ENCODE assay signal across 20 cellular contexts in genomic region chr9:18982246-18982589, GRCh38. TPM values are rescaled to one million over a fixed set of nuclear protein-coding genes. Genes with fewer than 3 reads are reported as not detected.
"Had no signal": no experiment of that assay in that cellular context is flagged by ENCODE, and none has a peak within 500 bp of the region (broad histone marks: within the 10 kb centered on the region; RNA-seq: fewer than 3 reads in every experiment).

No MANE protein-coding gene starts in this region.

- H3K9me3 ChIP-seq: tibial artery had no signal

- H3K36me3 ChIP-seq: brain microvascular endothelial cell, gastroesophageal sphincter, heart left ventricle, left ventricle myocardium inferior, neural progenitor cell, tibial artery had no signal

- H3K4me2 ChIP-seq: neural progenitor cell had no signal

- H3K27me3 ChIP-seq: brain microvascular endothelial cell, gastroesophageal sphincter, heart left ventricle, neural progenitor cell, tibial artery had no signal

- H3K4me3 ChIP-seq: coronary artery, gastroesophageal sphincter, heart left ventricle, left ventricle myocardium inferior, neural progenitor cell, tibial artery had no signal

- H2AFZ ChIP-seq: neural progenitor cell had no signal

- H3K27ac ChIP-seq: brain microvascular endothelial cell, coronary artery, gastroesophageal sphincter, heart left ventricle, left ventricle myocardium inferior, neural progenitor cell, tibial artery had no signal

- H3K9ac ChIP-seq: neural progenitor cell had no signal

- DNase-seq: activated CD4-positive, alpha-beta T cell treated with anti-CD3 and anti-CD28 coated beads, Interleukin-2, amount 10 ng/mL, durations not matched to agents 24 days and 14 days; activated CD8-positive, alpha-beta T cell treated with anti-CD3 and anti-CD28 coated beads, Interleukin-2, amount 10 ng/mL, durations not matched to agents 7 days and 5 days; activated naive CD4-positive, alpha-beta T cell treated with Interleukin-2 at 50 U/mL for 16 hours; activated naive CD8-positive, alpha-beta T cell treated with anti-CD3 and anti-CD28 coated beads, Interleukin-2, amount 10 ng/mL, durations not matched to agents 7 days and 5 days; activated T-cell treated with anti-CD3 and anti-CD28 coated beads, Interleukin-2, amount 50 U/mL, for 24 hours; brain microvascular endothelial cell; heart left ventricle; left ventricle myocardium inferior; naive B cell; stimulated activated CD4-positive, alpha-beta T cell treated with anti-CD3 and anti-CD28 coated beads, Interleukin-2, amount 100 ng/mL, for 24 hours; stimulated activated naive CD4-positive, alpha-beta T cell treated with Interleukin-2 at 50 U/mL for 16 hours; T-helper 9 cell; tibial artery had no signal

RNA-seq across cellular contexts. Expression of gene SAXO1, which starts 50.8 kb away (rescaled TPM):
- total RNA-seq: activated CD4-positive, alpha-beta T cell treated with anti-CD3 and anti-CD28 coated beads, Interleukin-2, amount 10 ng/mL, durations not matched to agents 24 days and 14 days; activated T-helper 2 cell treated with anti-CD3 and anti-CD28 coated beads, Interferon-gamma antibody, Interleukin-2, Interleukin-4, amounts not matched to agents 10 μg/mL and 5 μg/mL and 100 μg/mL, durations not matched to agents 14 hours and 24 hours and 36 hours; progenitor cell of endocrine pancreas; right cardiac atrium; skeletal muscle tissue had no signal
- polyA plus RNA-seq: heart left ventricle, right cardiac atrium had no signal
